In genomic region chr10:124610851-124611250, GRCh38 we compare ENCODE assay signal across 7 cellular contexts.
DNase-seq lines count a peak whose midpoint lies in the region; ATAC-seq and TF ChIP-seq lines count a peak whose summit lies in the region.
"Not testable (repeated sequence)": the region's sequence is repeated elsewhere in the genome, so short reads cannot be mapped to it uniquely, and the experiment has no call there.

No MANE protein-coding gene starts in this region.

- POLR2A ChIA-PET in activated naive CD8-positive, alpha-beta T cell treated with anti-CD3 and anti-CD28 coated beads, Interleukin-2, amount 10 ng/mL, durations not matched to agents 7 days and 5 days (lab: Charles Lee): not testable (repeated sequence)

- peaks cover 39% of the 10 kb centered on the region for H3K4me1 ChIP-seq in CD4-positive, CD25-positive, alpha-beta regulatory T cell (ENCODE audit: control insufficient read depth, insufficient read depth, low read length, poor library complexity, severe bottlenecking)
- peaks cover 47% of the 10 kb centered on the region for H3K4me1 ChIP-seq in DOHH2 (ENCODE audit: control insufficient read depth, low read length)

- peaks cover 0 to 43% (median 18%) of the 10 kb centered on the region in 4 donors for H3K4me1 Mint-ChIP-seq in CD4-positive, CD25-positive, alpha-beta regulatory T cell
- H3K4me1 Mint-ChIP-seq in activated naive CD8-positive, alpha-beta T cell treated with anti-CD3 and anti-CD28 coated beads, Interleukin-2, amount 10 ng/mL, durations not matched to agents 7 days and 5 days: not testable (repeated sequence)
- peaks cover 37 to 49% of the 10 kb centered on the region in 2 donors for H3K4me1 Mint-ChIP-seq in effector memory CD8-positive, alpha-beta T cell (ENCODE audit: low read depth in 2 of 2)
- H3K4me1 Mint-ChIP-seq in natural killer cell: peaks cover 14 to 52% of the 10 kb centered on the region in 2 donors
- peaks cover 49 to 92% of the 10 kb centered on the region in 2 donors for H3K4me1 Mint-ChIP-seq in stimulated activated naive B cell treated with anti-CD40 and anti-IgM and Interleukin-4, amounts not matched to agents 10 μg/mL and 1 μg/mL and 100 μg/mL, for 72 hours

- not testable (repeated sequence) for H3K9me2 ChIP-seq in DOHH2 (replicated peaks; ENCODE audit: control insufficient read depth, low read length); SU-DHL-6 (replicated peaks; ENCODE audit: insufficient read depth, low read length)

- peak overlapping the region; percentile 85 to 92 (median 88) for H3K27ac Mint-ChIP-seq in CD4-positive, CD25-positive, alpha-beta regulatory T cell
- peak overlapping the region; percentile 48 for H3K27ac Mint-ChIP-seq in activated naive CD8-positive, alpha-beta T cell treated with anti-CD3 and anti-CD28 coated beads, Interleukin-2, amount 10 ng/mL, durations not matched to agents 7 days and 5 days
- peak overlapping the region; percentile 94 for H3K27ac Mint-ChIP-seq in effector memory CD8-positive, alpha-beta T cell
- peak overlapping the region; percentile 87 to 91 for H3K27ac Mint-ChIP-seq in natural killer cell
- H3K27ac Mint-ChIP-seq in stimulated activated naive B cell treated with anti-CD40 and anti-IgM and Interleukin-4, amounts not matched to agents 10 μg/mL and 1 μg/mL and 100 μg/mL, for 72 hours: peak overlapping the region; percentile 94

- not testable (repeated sequence) for H3K4me3 ChIP-seq in CD4-positive, CD25-positive, alpha-beta regulatory T cell (ENCODE audit: low read depth, low read length); DOHH2 (ENCODE audit: low read length); SU-DHL-6 (ENCODE audit: insufficient read depth, low read length, poor library complexity, severe bottlenecking)

- intact Hi-C loops in natural killer cell (cut with micrococcal nuclease): loop anchor here (5.0 kb wide), 1 partner anchor 106 kb away; no protein-coding TSS in a partner anchor

- H3K4me3 Mint-ChIP-seq in CD4-positive, CD25-positive, alpha-beta regulatory T cell; activated naive CD8-positive, alpha-beta T cell treated with anti-CD3 and anti-CD28 coated beads, Interleukin-2, amount 10 ng/mL, durations not matched to agents 7 days and 5 days: not testable (repeated sequence)
- peak overlapping the region; percentile 74 to 76 for H3K4me3 Mint-ChIP-seq in effector memory CD8-positive, alpha-beta T cell
- H3K4me3 Mint-ChIP-seq in natural killer cell: peak overlapping the region; percentile 61
- peak overlapping the region in 1 of 2 donors; percentile 4 for H3K4me3 Mint-ChIP-seq in stimulated activated naive B cell treated with anti-CD40 and anti-IgM and Interleukin-4, amounts not matched to agents 10 μg/mL and 1 μg/mL and 100 μg/mL, for 72 hours

- not testable (repeated sequence) for H3K9me3 Mint-ChIP-seq in CD4-positive, CD25-positive, alpha-beta regulatory T cell; activated naive CD8-positive, alpha-beta T cell treated with anti-CD3 and anti-CD28 coated beads, Interleukin-2, amount 10 ng/mL, durations not matched to agents 7 days and 5 days; effector memory CD8-positive, alpha-beta T cell; natural killer cell; stimulated activated naive B cell treated with anti-CD40 and anti-IgM and Interleukin-4, amounts not matched to agents 10 μg/mL and 1 μg/mL and 100 μg/mL, for 72 hours

- not testable (repeated sequence) for H2AFZ ChIP-seq in SU-DHL-6 (ENCODE audit: low read depth, low read length, severe bottlenecking)

- H4K20me1 ChIP-seq in DOHH2 (ENCODE audit: control insufficient read depth, insufficient read depth, low read depth, low read length); SU-DHL-6 (ENCODE audit: low read depth, low read length): not testable (repeated sequence)

- peak overlapping the region; percentile 61 for H3K27ac ChIP-seq in CD4-positive, CD25-positive, alpha-beta regulatory T cell (ENCODE audit: insufficient read depth, low read length, poor library complexity, severe bottlenecking)
- H3K27ac ChIP-seq in DOHH2 (ENCODE audit: low read depth, low read length): not testable (repeated sequence)
- H3K27ac ChIP-seq in SU-DHL-6 (ENCODE audit: low read depth, low read length): peak overlapping the region; percentile 99

- ATAC-seq in CD4-positive, CD25-positive, alpha-beta regulatory T cell (ENCODE audit: low read depth in 2 of 2); activated naive CD8-positive, alpha-beta T cell treated with anti-CD3 and anti-CD28 coated beads, Interleukin-2, amount 10 ng/mL, durations not matched to agents 7 days and 5 days (ENCODE audit: low read depth); effector memory CD8-positive, alpha-beta T cell (replicated peaks); natural killer cell; stimulated activated naive B cell treated with anti-CD40 and anti-IgM and Interleukin-4, amounts not matched to agents 10 μg/mL and 1 μg/mL and 100 μg/mL, for 72 hours (replicated peaks): not testable (repeated sequence)

- H3K27me3 ChIP-seq in CD4-positive, CD25-positive, alpha-beta regulatory T cell (ENCODE audit: control insufficient read depth, insufficient read depth, low read length); DOHH2 (ENCODE audit: control insufficient read depth, low read length); SU-DHL-6 (ENCODE audit: low read length): not testable (repeated sequence)

- not testable (repeated sequence) for H3K79me2 ChIP-seq in DOHH2 (ENCODE audit: control insufficient read depth, low read length); SU-DHL-6 (ENCODE audit: insufficient read depth, low read length)

- not testable (repeated sequence) for H3K27me3 Mint-ChIP-seq in CD4-positive, CD25-positive, alpha-beta regulatory T cell; activated naive CD8-positive, alpha-beta T cell treated with anti-CD3 and anti-CD28 coated beads, Interleukin-2, amount 10 ng/mL, durations not matched to agents 7 days and 5 days; effector memory CD8-positive, alpha-beta T cell; natural killer cell (ENCODE audit: low read depth in 2 of 2); stimulated activated naive B cell treated with anti-CD40 and anti-IgM and Interleukin-4, amounts not matched to agents 10 μg/mL and 1 μg/mL and 100 μg/mL, for 72 hours

- H3K9me3 ChIP-seq in CD4-positive, CD25-positive, alpha-beta regulatory T cell (ENCODE audit: control insufficient read depth in 2 of 2, low read length in 2 of 2); DOHH2 (ENCODE audit: control insufficient read depth, insufficient read depth, low read length); SU-DHL-6 (ENCODE audit: insufficient read depth, low read length): not testable (repeated sequence)

- not testable (repeated sequence) for DNase-seq in CD4-positive, CD25-positive, alpha-beta regulatory T cell; activated naive CD8-positive, alpha-beta T cell treated with anti-CD3 and anti-CD28 coated beads, Interleukin-2, amount 10 ng/mL, durations not matched to agents 7 days and 5 days; effector memory CD8-positive, alpha-beta T cell; natural killer cell; stimulated activated naive B cell treated with anti-CD40 and anti-IgM and Interleukin-4, amounts not matched to agents 10 μg/mL and 1 μg/mL and 100 μg/mL, for 72 hours

- not testable (repeated sequence) for H3F3A ChIP-seq in DOHH2 (ENCODE audit: control insufficient read depth, insufficient read depth)
- peaks cover 58% of the 10 kb centered on the region for H3F3A ChIP-seq in SU-DHL-6 (ENCODE audit: insufficient read depth)

- peak overlapping the region; percentile 69 for H3K4me2 ChIP-seq in DOHH2 (ENCODE audit: low read length)
- peak overlapping the region; percentile 72 for H3K4me2 ChIP-seq in SU-DHL-6 (ENCODE audit: low read depth, low read length, poor library complexity, severe bottlenecking)

- H3K36me3 ChIP-seq in CD4-positive, CD25-positive, alpha-beta regulatory T cell (ENCODE audit: control insufficient read depth, insufficient read depth, low read length); DOHH2 (ENCODE audit: control insufficient read depth, low read length); SU-DHL-6 (ENCODE audit: low read length): not testable (repeated sequence)

- peak overlapping the region; percentile 63 for H3K9ac ChIP-seq in SU-DHL-6 (ENCODE audit: low read length)

- TF ChIP-seq CTCF in DOHH2 (IDR thresholded peaks at IDR 0.05; ENCODE audit: low read depth, low read length, poor library complexity, severe bottlenecking); SU-DHL-6 (IDR thresholded peaks at IDR 0.05; ENCODE audit: insufficient read depth, low read length, poor library complexity, severe bottlenecking); natural killer cell (IDR thresholded peaks at IDR 0.05): not testable (repeated sequence)

- H3K36me3 Mint-ChIP-seq in CD4-positive, CD25-positive, alpha-beta regulatory T cell; activated naive CD8-positive, alpha-beta T cell treated with anti-CD3 and anti-CD28 coated beads, Interleukin-2, amount 10 ng/mL, durations not matched to agents 7 days and 5 days; natural killer cell: not testable (repeated sequence)
- H3K36me3 Mint-ChIP-seq in effector memory CD8-positive, alpha-beta T cell (ENCODE audit: insufficient read depth): peaks cover 47% of the 10 kb centered on the region
- peaks cover 8 to 13% of the 10 kb centered on the region in 2 donors for H3K36me3 Mint-ChIP-seq in stimulated activated naive B cell treated with anti-CD40 and anti-IgM and Interleukin-4, amounts not matched to agents 10 μg/mL and 1 μg/mL and 100 μg/mL, for 72 hours
